27 cellular contexts compared by ENCODE assay signal in genomic region chr1:203598736-203599135, GRCh38. TPM values are rescaled to one million over a fixed set of nuclear protein-coding genes. Genes with fewer than 3 reads are reported as not detected.
A peak's percentile ranks its signal among the peaks of the same experiment; 100 is the strongest.
DNase-seq lines count a peak whose midpoint lies in the region; ATAC-seq and TF ChIP-seq lines count a peak whose summit lies in the region.
"Had no signal": no experiment of that assay in that cellular context is flagged by ENCODE, and none has a peak within 500 bp of the region (broad histone marks: within the 10 kb centered on the region; RNA-seq: fewer than 3 reads in every experiment).

No MANE protein-coding gene starts in this region.

- TF ChIP-seq CTCF in left ventricle myocardium inferior (IDR thresholded peaks at IDR 0.05; ENCODE audit: borderline replicate concordance) (no peak), brain (conservative IDR thresholded peaks at IDR 0.05) (no peak), nephron (IDR thresholded peaks at IDR 0.05; ENCODE audit: unreplicated experiment in 3 of 3) (no peak), type B pancreatic cell (conservative IDR thresholded peaks at IDR 0.05) (no peak)

- H3K27me3 Mint-ChIP-seq in brain (peaks cover 3% of the 10 kb centered on the region), nephron (ENCODE audit: low read depth) (no peaks in the 10 kb centered on the region), type B pancreatic cell (no peaks in the 10 kb centered on the region)

- peaks cover 37% of the 10 kb centered on the region for H3K4me1 ChIP-seq in left ventricle myocardium inferior
- H3K4me1 ChIP-seq: HAP-1 had no signal

- H3K4me1 Mint-ChIP-seq in brain = peaks cover 61% of the 10 kb centered on the region
- peaks cover 65% of the 10 kb centered on the region for H3K4me1 Mint-ChIP-seq in nephron
- H3K4me1 Mint-ChIP-seq in type B pancreatic cell (ENCODE audit: unreplicated experiment) = peaks cover 49% of the 10 kb centered on the region

- DNase-seq in left ventricle myocardium inferior (no peak), Right ventricle myocardium inferior (ENCODE audit: missing footprints) (no peak), type B pancreatic cell (ENCODE audit: extremely low spot score, unreplicated experiment) (no peak)
- no peak for DNase-seq in stimulated activated CD4-positive, alpha-beta T cell treated with anti-CD3 and anti-CD28 coated beads, Interleukin-2, amount 100 ng/mL, for 48 hours
- DNase-seq in NK-92 treated with Interleukin-12 subunit alpha and Interleukin-12 subunit beta, amount 100 ng/mL, for 24 hours (lab: John Stamatoyannopoulos, UW) = no peak
- DNase-seq: activated CD4-positive, alpha-beta T cell treated with anti-CD3 and anti-CD28 coated beads for 4 hours; activated CD8-positive, alpha-beta memory T cell treated with anti-CD3 and anti-CD28 coated beads for 24 hours; activated gamma-delta T cell; activated T-cell treated with anti-CD3 and anti-CD28 coated beads for 4 hours; CD8-positive, alpha-beta memory T cell; cerebellar nuclear complex; foreskin melanocyte; MM.1S; NCI-H2029; NCI-H524 treated with DMSO at 0.1 percent for 48 hours; right lobe of liver; SHP77 treated with DMSO at 0.1 percent for 48 hours; stimulated activated CD4-positive, alpha-beta T cell treated with anti-CD3 and anti-CD28 coated beads, Interleukin-12 subunit alpha, Interleukin-12 subunit beta, amount 100 ng/mL, for 4 hours; stimulated activated CD4-positive, alpha-beta T cell treated with anti-CD3 and anti-CD28 coated beads, Interleukin-4, amount 100 ng/mL, for 24 hours; transverse colon had no signal

- no peaks in the 10 kb centered on the region for H3K27me3 ChIP-seq in left ventricle myocardium inferior (ENCODE audit: low read depth)
- H3K27me3 ChIP-seq: hepatocyte, neutrophil, right lobe of liver, transverse colon had no signal

- H3K27ac ChIP-seq in left ventricle myocardium inferior (replicated peaks) = peak overlapping the region; percentile 71
- H3K27ac ChIP-seq: hepatocyte, neutrophil, right lobe of liver had no signal

- H3K36me3 ChIP-seq in left ventricle myocardium inferior = no peaks in the 10 kb centered on the region
- H3K36me3 ChIP-seq: HAP-1, neutrophil, right lobe of liver, transverse colon had no signal

- intact Hi-C loops in left ventricle myocardium inferior (cut with micrococcal nuclease) = no loop called here
- intact Hi-C loops in Right ventricle myocardium inferior (cut with DNase I) = no loop called here

- H3K9me3 ChIP-seq in left ventricle myocardium inferior (replicated peaks) = no peaks in the 10 kb centered on the region
- H3K9me3 ChIP-seq: HAP-1, neutrophil, right lobe of liver, transverse colon had no signal

- H3K9me3 Mint-ChIP-seq in brain (peaks cover 0 to 5% (median 0%) of the 10 kb centered on the region in 5 experiments), nephron (no peaks in the 10 kb centered on the region), type B pancreatic cell (no peaks in the 10 kb centered on the region)
- H3K9me3 Mint-ChIP-seq: CD8-positive, alpha-beta memory T cell had no signal

- no peak for ATAC-seq in Right ventricle myocardium inferior
- no peak for ATAC-seq in GM18517 (IDR thresholded peaks at IDR 0.05; ENCODE audit: unreplicated experiment)
- ATAC-seq: GM12878, right lobe of liver had no signal

- peak overlapping the region in 1 of 5 experiments; percentile 17 for H3K4me3 Mint-ChIP-seq in brain
- peak overlapping the region; percentile 24 to 45 (median 36) for H3K4me3 Mint-ChIP-seq in nephron
- no peak overlapping the region for H3K4me3 Mint-ChIP-seq in type B pancreatic cell
- H3K4me3 Mint-ChIP-seq: CD8-positive, alpha-beta memory T cell had no signal

- no peaks in the 10 kb centered on the region for H3K36me3 Mint-ChIP-seq in brain
- no peaks in the 10 kb centered on the region for H3K36me3 Mint-ChIP-seq in nephron (ENCODE audit: low read depth)
- no peaks in the 10 kb centered on the region for H3K36me3 Mint-ChIP-seq in type B pancreatic cell

- H3K4me3 ChIP-seq in left ventricle myocardium inferior = no peak overlapping the region
- H3K4me3 ChIP-seq: GM12878, HAP-1, hepatocyte, right lobe of liver, transverse colon had no signal

- peak overlapping the region; percentile 92 to 99 (median 96) for H3K27ac Mint-ChIP-seq in brain
- H3K27ac Mint-ChIP-seq in nephron = peak overlapping the region; percentile 61 to 92 (median 90)
- H3K27ac Mint-ChIP-seq in type B pancreatic cell = peak overlapping the region; percentile 17

RNA-seq across cellular contexts. Expression of gene ATP2B4, which starts 27.9 kb away (rescaled TPM):
- total RNA-seq in left ventricle myocardium inferior = 97.7 TPM
- 87.1 TPM for total RNA-seq in Right ventricle myocardium inferior
- 95.2 TPM for polyA plus RNA-seq in brain (ENCODE audit: insufficient read depth, low read depth, low replicate concordance)
- 89.6 and 91.6 TPM in 2 replicates for total RNA-seq in type B pancreatic cell (ENCODE audit: low replicate concordance)

Comparison
In these comparisons a context has a peak if more than half of its experiments do, and no peak if none do; other contexts are left out.
1. H3K27ac Mint-ChIP-seq: peak in every context shown above with its lines; median percentile 96 in brain; 90 in nephron; 17 in type B pancreatic cell.